In the genomic region with DNA sequence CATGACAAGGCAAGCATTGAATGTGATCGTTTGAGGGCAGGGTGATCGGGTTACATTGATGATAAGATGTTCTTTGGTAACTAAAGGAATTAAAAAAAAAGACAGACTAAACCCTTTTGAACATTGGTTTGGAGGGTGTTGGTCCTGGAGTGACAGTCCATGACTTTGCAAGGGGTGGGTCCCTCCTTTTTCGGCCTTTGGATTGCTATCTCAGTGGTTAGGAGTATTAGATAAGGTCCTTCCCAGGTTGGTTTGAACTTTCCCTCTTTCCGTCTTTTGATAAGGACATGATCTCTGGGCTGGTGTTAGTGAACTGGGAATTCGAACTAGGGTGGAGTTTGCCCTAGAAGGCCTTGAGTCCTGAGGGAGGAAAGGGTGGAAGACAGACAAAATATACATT, we compare ENCODE assay signal across 1 cellular context.
TF ChIP-seq lines count a peak whose summit lies in the region.

No MANE protein-coding gene starts in this region.

TF ChIP-seq in K562, 482 proteins besides CTCF, POLR2A, EP300 and RAD21:
- TF ChIP-seq ARID1B (IDR thresholded peaks at IDR 0.05): peak; percentile 53
- no peak for TF ChIP-seq THRAP3 (IDR thresholded peaks at IDR 0.05; ENCODE audit: borderline replicate concordance)
- TF ChIP-seq CTBP1 (IDR thresholded peaks at IDR 0.05; ENCODE audit: borderline replicate concordance): peak; percentile 39; the same call in 1 of the 2 replicates
- TF ChIP-seq L3MBTL2 (IDR thresholded peaks at IDR 0.05): peak; percentile 20; the same call in 1 of the 2 replicates
- no peak for TF ChIP-seq ZNF583 (CRISPR knock-in tag; IDR thresholded peaks at IDR 0.05)
- TF ChIP-seq ZNF766 (CRISPR knock-in tag; conservative IDR thresholded peaks at IDR 0.05): 0 out of 2 replicates have a peak, but pooled peaks have one; percentile 47
- TF ChIP-seq MAFG (tag; conservative IDR thresholded peaks at IDR 0.05): no peak
- no peak for TF ChIP-seq ETV1 (tag; conservative IDR thresholded peaks at IDR 0.05; ENCODE audit: low read depth)
- TF ChIP-seq ZEB2 (IDR thresholded peaks at IDR 0.05): 0 out of 2 replicates have a peak, but pooled peaks have one; percentile 40
- 0 out of 2 replicates have a peak, but pooled peaks have one; percentile 39 for TF ChIP-seq SMARCE1 (IDR thresholded peaks at IDR 0.05)
- no peak for TF ChIP-seq ARID2 (IDR thresholded peaks at IDR 0.05)
- TF ChIP-seq, protein P1, sequence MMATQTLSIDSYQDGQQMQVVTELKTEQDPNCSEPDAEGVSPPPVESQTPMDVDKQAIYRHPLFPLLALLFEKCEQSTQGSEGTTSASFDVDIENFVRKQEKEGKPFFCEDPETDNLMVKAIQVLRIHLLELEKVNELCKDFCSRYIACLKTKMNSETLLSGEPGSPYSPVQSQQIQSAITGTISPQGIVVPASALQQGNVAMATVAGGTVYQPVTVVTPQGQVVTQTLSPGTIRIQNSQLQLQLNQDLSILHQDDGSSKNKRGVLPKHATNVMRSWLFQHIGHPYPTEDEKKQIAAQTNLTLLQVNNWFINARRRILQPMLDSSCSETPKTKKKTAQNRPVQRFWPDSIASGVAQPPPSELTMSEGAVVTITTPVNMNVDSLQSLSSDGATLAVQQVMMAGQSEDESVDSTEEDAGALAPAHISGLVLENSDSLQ (IDR thresholded peaks at IDR 0.05): peak; percentile 70
- TF ChIP-seq DPF2 (IDR thresholded peaks at IDR 0.05): peak; percentile 53; the same call in 1 of the 2 replicates
- TF ChIP-seq PCBP2 (IDR thresholded peaks at IDR 0.05; ENCODE audit: low read depth, low read length, poor library complexity, severe bottlenecking): no peak
- TF ChIP-seq, protein P2, sequence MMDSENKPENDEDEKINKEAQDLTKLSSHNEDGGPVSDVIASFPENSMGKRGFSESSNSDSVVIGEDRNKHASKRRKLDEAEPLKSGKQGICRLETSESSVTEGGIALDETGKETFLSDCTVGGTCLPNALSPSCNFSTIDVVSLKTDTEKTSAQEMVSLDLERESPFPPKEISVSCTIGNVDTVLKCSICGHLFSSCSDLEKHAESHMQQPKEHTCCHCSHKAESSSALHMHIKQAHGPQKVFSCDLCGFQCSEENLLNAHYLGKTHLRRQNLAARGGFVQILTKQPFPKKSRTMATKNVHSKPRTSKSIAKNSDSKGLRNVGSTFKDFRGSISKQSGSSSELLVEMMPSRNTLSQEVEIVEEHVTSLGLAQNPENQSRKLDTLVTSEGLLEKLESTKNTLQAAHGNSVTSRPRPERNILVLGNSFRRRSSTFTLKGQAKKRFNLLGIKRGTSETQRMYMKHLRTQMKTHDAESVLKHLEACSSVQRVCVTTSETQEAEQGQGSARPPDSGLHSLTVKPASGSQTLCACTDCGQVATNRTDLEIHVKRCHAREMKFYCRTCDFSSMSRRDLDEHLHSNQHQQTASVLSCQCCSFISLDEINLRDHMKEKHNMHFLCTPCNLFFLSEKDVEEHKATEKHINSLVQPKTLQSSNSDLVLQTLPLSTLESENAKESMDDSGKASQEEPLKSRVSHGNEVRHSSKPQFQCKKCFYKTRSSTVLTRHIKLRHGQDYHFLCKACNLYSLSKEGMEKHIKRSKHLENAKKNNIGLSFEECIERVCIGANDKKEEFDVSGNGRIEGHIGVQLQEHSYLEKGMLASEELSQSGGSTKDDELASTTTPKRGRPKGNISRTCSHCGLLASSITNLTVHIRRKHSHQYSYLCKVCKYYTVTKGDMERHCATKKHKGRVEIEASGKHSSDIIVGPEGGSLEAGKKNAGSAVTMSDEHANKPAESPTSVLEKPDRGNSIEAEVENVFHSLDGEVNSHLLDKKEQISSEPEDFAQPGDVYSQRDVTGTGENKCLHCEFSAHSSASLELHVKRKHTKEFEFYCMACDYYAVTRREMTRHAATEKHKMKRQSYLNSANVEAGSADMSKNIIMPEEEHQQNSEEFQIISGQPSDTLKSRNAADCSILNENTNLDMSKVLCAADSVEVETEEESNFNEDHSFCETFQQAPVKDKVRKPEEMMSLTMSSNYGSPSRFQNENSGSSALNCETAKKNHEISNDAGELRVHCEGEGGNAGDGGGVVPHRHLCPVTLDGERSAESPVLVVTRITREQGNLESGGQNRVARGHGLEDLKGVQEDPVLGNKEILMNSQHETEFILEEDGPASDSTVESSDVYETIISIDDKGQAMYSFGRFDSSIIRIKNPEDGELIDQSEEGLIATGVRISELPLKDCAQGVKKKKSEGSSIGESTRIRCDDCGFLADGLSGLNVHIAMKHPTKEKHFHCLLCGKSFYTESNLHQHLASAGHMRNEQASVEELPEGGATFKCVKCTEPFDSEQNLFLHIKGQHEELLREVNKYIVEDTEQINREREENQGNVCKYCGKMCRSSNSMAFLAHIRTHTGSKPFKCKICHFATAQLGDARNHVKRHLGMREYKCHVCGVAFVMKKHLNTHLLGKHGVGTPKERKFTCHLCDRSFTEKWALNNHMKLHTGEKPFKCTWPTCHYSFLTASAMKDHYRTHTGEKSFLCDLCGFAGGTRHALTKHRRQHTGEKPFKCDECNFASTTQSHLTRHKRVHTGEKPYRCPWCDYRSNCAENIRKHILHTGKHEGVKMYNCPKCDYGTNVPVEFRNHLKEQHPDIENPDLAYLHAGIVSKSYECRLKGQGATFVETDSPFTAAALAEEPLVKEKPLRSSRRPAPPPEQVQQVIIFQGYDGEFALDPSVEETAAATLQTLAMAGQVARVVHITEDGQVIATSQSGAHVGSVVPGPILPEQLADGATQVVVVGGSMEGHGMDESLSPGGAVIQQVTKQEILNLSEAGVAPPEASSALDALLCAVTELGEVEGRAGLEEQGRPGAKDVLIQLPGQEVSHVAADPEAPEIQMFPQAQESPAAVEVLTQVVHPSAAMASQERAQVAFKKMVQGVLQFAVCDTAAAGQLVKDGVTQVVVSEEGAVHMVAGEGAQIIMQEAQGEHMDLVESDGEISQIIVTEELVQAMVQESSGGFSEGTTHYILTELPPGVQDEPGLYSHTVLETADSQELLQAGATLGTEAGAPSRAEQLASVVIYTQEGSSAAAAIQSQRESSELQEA (IDR thresholded peaks at IDR 0.05; ENCODE audit: low read depth): peak; percentile 73
- TF ChIP-seq SMARCA4 (IDR thresholded peaks at IDR 0.05): peak; percentile 53
